ENCODE assay signal across 8 cellular contexts in the genomic region with DNA sequence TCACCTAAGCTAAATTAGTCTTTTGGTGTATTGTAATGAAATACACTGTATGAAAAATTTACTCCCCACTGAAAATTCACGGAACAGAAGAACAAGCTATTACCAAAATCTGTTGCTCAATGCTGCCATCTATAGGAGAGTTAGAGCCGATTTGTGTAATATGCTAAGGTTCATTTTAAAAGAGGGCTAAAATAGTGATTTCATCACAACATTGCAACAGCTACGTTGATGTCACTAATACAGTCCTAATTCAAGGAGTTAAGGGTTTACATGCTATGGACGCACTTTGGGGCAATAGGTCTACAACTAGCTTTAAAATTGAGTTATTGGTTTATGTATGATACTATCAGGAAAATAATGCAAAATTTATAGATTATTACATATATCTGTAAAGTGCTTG. TPM values are rescaled to one million over a fixed set of nuclear protein-coding genes. Genes with fewer than 3 reads are reported as not detected.
A peak's percentile ranks its signal among the peaks of the same experiment; 100 is the strongest.
DNase-seq lines count a peak whose midpoint lies in the region; ATAC-seq and TF ChIP-seq lines count a peak whose summit lies in the region.

No MANE protein-coding gene starts in this region.

- ATAC-seq in heart left ventricle (no peak), Right ventricle myocardium inferior (no peak), HG03520 (IDR thresholded peaks at IDR 0.05; ENCODE audit: unreplicated experiment) (no peak)

- intact Hi-C loops in heart left ventricle (cut with DNase I) (loop anchor here (1.0 to 10.0 kb wide), 21 partner anchors 35 to 1135 kb away; a partner anchor contains a TSS), Right ventricle myocardium inferior (cut with DNase I) (loop anchor here (2.0 to 5.0 kb wide), 3 partner anchors 670 to 914 kb away; no protein-coding TSS in a partner anchor)

- peaks cover 0 to 33% (median 0%) of the 10 kb centered on the region in 9 donors for H3K27me3 ChIP-seq in heart left ventricle
- no peaks in the 10 kb centered on the region for H3K27me3 ChIP-seq in MG63

- H3K4me1 ChIP-seq in heart left ventricle, result peaks cover 0 to 32% (median 14%) of the 10 kb centered on the region in 12 donors

- H3K4me3 ChIP-seq in heart left ventricle, result no peak overlapping the region
- H3K4me3 ChIP-seq in MG63, result no peak overlapping the region

- DNase-seq in heart left ventricle (no peak), Right ventricle myocardium inferior (ENCODE audit: missing footprints) (no peak), NCI-H1105 treated with DMSO at 0.1 percent for 48 hours (lab: John Stamatoyannopoulos, UW) (peak; percentile 62), SKM-1 (lab: John Stamatoyannopoulos, UW; ENCODE audit: unreplicated experiment) (peak; percentile 77), fibroblast of gingiva (ENCODE audit: low read depth) (peak; percentile 88), pulmonary artery endothelial cell (ENCODE audit: low read depth, low spot score) (peak; percentile 29), MG63 (no peak)

- no peak overlapping the region for H3K27ac ChIP-seq in heart left ventricle

- H3K36me3 ChIP-seq in heart left ventricle, result peaks cover 0 to under 1% (median 0%) of the 10 kb centered on the region in 9 donors
- H3K36me3 ChIP-seq in MG63, result peaks cover 6% of the 10 kb centered on the region; the same call in 1 of the 2 replicates

- TF ChIP-seq POLR2A in heart left ventricle (IDR thresholded peaks at IDR 0.05), result no peak

- no peaks in the 10 kb centered on the region for H3K9me3 ChIP-seq in heart left ventricle
- no peaks in the 10 kb centered on the region for H3K9me3 ChIP-seq in MG63

- 0 to 1% (median 0%) methylated on average over 4 of the region's 4 CpGs for WGBS in heart left ventricle, 4 donors

- peak; percentile 63 to 85 (median 80) for TF ChIP-seq CTCF in heart left ventricle (IDR thresholded peaks at IDR 0.05)

RNA-seq across cellular contexts. Expression of a gene that starts 3.0 kb away (rescaled TPM):
- total RNA-seq in heart left ventricle (10 to 100 TPM; 13.4 to 45.8 (median 16.8) TPM), Right ventricle myocardium inferior (15.9 TPM), pulmonary artery endothelial cell (0.07 TPM in 2 replicates)
- 1 to 10 TPM; 5.0 to 6.5 TPM for polyA plus RNA-seq in heart left ventricle
- total RNA-seq in MG63 (2014; rRNA removed; shearing (Covaris generic); ENCODE audit: low replicate concordance), result 5.1 and 5.6 TPM in 2 replicates

RNA-seq across cellular contexts. Expression of a gene that starts 33.3 kb away (rescaled TPM):
- total RNA-seq in heart left ventricle (10 to 100 TPM; 12.5 to 44.5 (median 33.2) TPM), Right ventricle myocardium inferior (30.5 TPM), pulmonary artery endothelial cell (16.2 and 24.8 TPM in 2 replicates)
- polyA plus RNA-seq in heart left ventricle, result 10 to 100 TPM in 1 of 2 donors, 1 to 10 TPM in 1; 4.7 to 13.4 TPM
- total RNA-seq in MG63 (2014; rRNA removed; shearing (Covaris generic); ENCODE audit: low replicate concordance), result 5.1 and 19.6 TPM in 2 replicates

Comparison
In these comparisons a context has a peak if more than half of its experiments do, and no peak if none do; other contexts are left out.
1. DNase-seq: peak in NCI-H1105 treated with DMSO at 0.1 percent for 48 hours (single experiment), SKM-1 (single experiment), fibroblast of gingiva (single experiment) and pulmonary artery endothelial cell (single experiment); none in heart left ventricle (0 of 5), Right ventricle myocardium inferior (single experiment) and MG63 (single experiment).